ENCODE assay signal across 20 cellular contexts in the genomic region with DNA sequence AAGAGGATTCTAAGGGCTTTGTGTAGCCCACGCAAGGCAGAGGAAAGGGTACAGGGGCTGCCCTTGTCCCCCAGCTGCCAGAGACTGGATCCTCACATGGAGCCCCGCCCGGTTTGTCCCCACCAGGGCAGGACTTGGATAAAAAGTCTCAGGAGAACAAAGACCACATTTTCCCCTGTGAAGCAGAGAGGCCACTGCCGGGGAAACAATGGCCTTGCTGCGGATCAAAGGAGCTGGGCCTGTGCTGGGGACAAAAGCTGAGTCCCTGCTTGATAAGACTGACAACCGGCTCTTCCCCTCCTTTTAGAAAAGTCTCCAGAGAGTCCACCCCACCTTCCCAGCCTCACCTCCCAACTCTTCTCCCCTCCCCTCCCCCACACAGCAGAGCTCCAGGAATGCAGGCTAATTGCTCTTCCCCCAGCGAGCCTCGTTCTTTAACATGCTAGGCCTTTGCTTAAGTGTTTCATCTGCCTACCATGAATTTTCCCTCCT.
DNase-seq lines count a peak whose midpoint lies in the region; ATAC-seq and TF ChIP-seq lines count a peak whose summit lies in the region.
"Had no signal": no experiment of that assay in that cellular context is flagged by ENCODE, and none has a peak within 500 bp of the region (broad histone marks: within the 10 kb centered on the region; RNA-seq: fewer than 3 reads in every experiment).

No MANE protein-coding gene starts in this region.

- no peaks in the 10 kb centered on the region for H3K36me3 Mint-ChIP-seq in progenitor cell of endocrine pancreas (ENCODE audit: insufficient read depth)
- H3K36me3 Mint-ChIP-seq: activated naive CD4-positive, alpha-beta T cell treated with anti-CD3 and anti-CD28 coated beads, Interleukin-2, amount 10 ng/mL, durations not matched to agents 7 days and 5 days; naive thymus-derived CD8-positive, alpha-beta T cell had no signal

- POLR2A ChIA-PET in HEK293 (lab: Yijun Ruan, JAX), result no interaction called here

- intact Hi-C loops in gastrocnemius medialis (cut with DNase I; ENCODE audit: low total_unique reads), result no loop called here

- H3K4me3 Mint-ChIP-seq in progenitor cell of endocrine pancreas (ENCODE audit: low read depth), result no peak overlapping the region
- H3K4me3 Mint-ChIP-seq: activated B cell treated with CpG ODN at 0.5 μM for 24 hours; activated naive CD4-positive, alpha-beta T cell treated with anti-CD3 and anti-CD28 coated beads, Interleukin-2, amount 10 ng/mL, durations not matched to agents 7 days and 5 days; naive thymus-derived CD8-positive, alpha-beta T cell had no signal

- ATAC-seq in GM19397 (IDR thresholded peaks at IDR 0.05; ENCODE audit: unreplicated experiment), result no peak
- no peak for ATAC-seq in gastrocnemius medialis
- no peak for ATAC-seq in SK-N-SH treated with all-trans-retinoic acid at 6 μM for 48 hours
- no peak for ATAC-seq in GM19467 (IDR thresholded peaks at IDR 0.05; ENCODE audit: unreplicated experiment)
- ATAC-seq: naive thymus-derived CD8-positive, alpha-beta T cell had no signal

- H3K27me3 ChIP-seq in gastrocnemius medialis, result no peaks in the 10 kb centered on the region
- H3K27me3 ChIP-seq: breast epithelium, uterus had no signal

- H3K4me1 ChIP-seq in HEK293 (ENCODE audit: control insufficient read depth, insufficient read depth, low read length) (peaks cover 5% of the 10 kb centered on the region; the same call in 1 of the 2 replicates), gastrocnemius medialis (peaks cover 13 to 33% of the 10 kb centered on the region in 2 donors)
- H3K4me1 ChIP-seq: uterus had no signal

- CTCF ChIA-PET in HEK293 (lab: Yijun Ruan, JAX), result no interaction called here

- H3K27ac Mint-ChIP-seq in progenitor cell of endocrine pancreas, result peak overlapping the region; percentile 76
- H3K27ac Mint-ChIP-seq: activated B cell treated with CpG ODN at 0.5 μM for 24 hours; activated naive CD4-positive, alpha-beta T cell treated with anti-CD3 and anti-CD28 coated beads, Interleukin-2, amount 10 ng/mL, durations not matched to agents 7 days and 5 days; naive thymus-derived CD8-positive, alpha-beta T cell had no signal

- H3K9me3 ChIP-seq in HEK293 (ENCODE audit: control insufficient read depth, insufficient read depth, low read depth, low read length), result no peaks in the 10 kb centered on the region
- H3K9me3 ChIP-seq in gastrocnemius medialis, result no peaks in the 10 kb centered on the region
- H3K9me3 ChIP-seq: breast epithelium, uterus had no signal

- H3K36me3 ChIP-seq in HEK293 (ENCODE audit: control insufficient read depth in 2 of 2, insufficient read depth in 1 of 2, low read length in 2 of 2) (no peaks in the 10 kb centered on the region), gastrocnemius medialis (no peaks in the 10 kb centered on the region)
- H3K36me3 ChIP-seq: breast epithelium, uterus had no signal

- H3K27me3 Mint-ChIP-seq in progenitor cell of endocrine pancreas, result peaks cover 4% of the 10 kb centered on the region
- H3K27me3 Mint-ChIP-seq: activated B cell treated with CpG ODN at 0.5 μM for 24 hours; activated naive CD4-positive, alpha-beta T cell treated with anti-CD3 and anti-CD28 coated beads, Interleukin-2, amount 10 ng/mL, durations not matched to agents 7 days and 5 days had no signal

- no peak overlapping the region; the same call in 1 of the 2 replicates for H3K27ac ChIP-seq in HEK293 (ENCODE audit: extremely low read depth, low read depth, low read length)
- H3K27ac ChIP-seq in gastrocnemius medialis, result no peak overlapping the region
- H3K27ac ChIP-seq: breast epithelium, uterus had no signal

- peak; percentile 84 for DNase-seq in ecto neural progenitor cell (ENCODE audit: low spot score)
- DNase-seq in islet precursor cell, result peak; percentile 94
- DNase-seq in progenitor cell of endocrine pancreas (ENCODE audit: low spot score, unreplicated experiment), result no peak
- no peak for DNase-seq in gastrocnemius medialis
- DNase-seq: activated B cell treated with CpG ODN at 0.5 μM for 24 hours; activated naive CD4-positive, alpha-beta T cell treated with anti-CD3 and anti-CD28 coated beads, Interleukin-2, amount 10 ng/mL, durations not matched to agents 7 days and 5 days; DMS 273 treated with DMSO at 0.1 percent for 48 hours; effector memory CD4-positive, alpha-beta T cell; IMR-90; naive thymus-derived CD8-positive, alpha-beta T cell; NCI-H774; RPMI8226; stimulated activated CD4-positive, alpha-beta T cell treated with anti-CD3 and anti-CD28 coated beads, Interleukin-2, amount 100 ng/mL, for 48 hours; stimulated activated CD8-positive, alpha-beta memory T cell treated with anti-CD3 and anti-CD28 coated beads, Interleukin-4, amount 100 ng/mL, for 48 hours; uterus had no signal

- H3K4me3 ChIP-seq in HEK293 (ENCODE audit: low read depth, low read length), result no peak overlapping the region
- no peak overlapping the region for H3K4me3 ChIP-seq in gastrocnemius medialis
- H3K4me3 ChIP-seq: breast epithelium, uterus had no signal

- H3K4me1 Mint-ChIP-seq in progenitor cell of endocrine pancreas (ENCODE audit: low read depth), result peaks cover 62% of the 10 kb centered on the region
- H3K4me1 Mint-ChIP-seq: activated naive CD4-positive, alpha-beta T cell treated with anti-CD3 and anti-CD28 coated beads, Interleukin-2, amount 10 ng/mL, durations not matched to agents 7 days and 5 days had no signal

- no peak for TF ChIP-seq POLR2A in gastrocnemius medialis (IDR thresholded peaks at IDR 0.05)

- in situ Hi-C loops in gastrocnemius medialis (cut with MboI; ENCODE audit: low sequenced_read_pairs in 4 of 4), result no loop called here

- no peaks in the 10 kb centered on the region for H3K9me3 Mint-ChIP-seq in progenitor cell of endocrine pancreas (ENCODE audit: low read depth)
- H3K9me3 Mint-ChIP-seq: activated B cell treated with CpG ODN at 0.5 μM for 24 hours; activated naive CD4-positive, alpha-beta T cell treated with anti-CD3 and anti-CD28 coated beads, Interleukin-2, amount 10 ng/mL, durations not matched to agents 7 days and 5 days; naive thymus-derived CD8-positive, alpha-beta T cell had no signal

- TF ChIP-seq CTCF in HEK293 (tag by site-specific recombination; IDR thresholded peaks at IDR 0.05) (no peak), progenitor cell of endocrine pancreas (IDR thresholded peaks at IDR 0.05; ENCODE audit: unreplicated experiment) (no peak), gastrocnemius medialis (IDR thresholded peaks at IDR 0.05 in 4 of 5, conservative IDR thresholded peaks at IDR 0.05 in 1 of 5) (no peak)

TF ChIP-seq in HEK293, 187 proteins besides CTCF, POLR2A, EP300 and RAD21 (continues in another document):
- TF ChIP-seq ZNF221 (tag by site-specific recombination; IDR thresholded peaks at IDR 0.05; ENCODE audit: borderline replicate concordance), result no peak
- no peak for TF ChIP-seq PRDM1 (tag by site-specific recombination; IDR thresholded peaks at IDR 0.05)
- no peak for TF ChIP-seq ZNF785 (tag by site-specific recombination; IDR thresholded peaks at IDR 0.05)
- TF ChIP-seq ZNF600 (tag by site-specific recombination; IDR thresholded peaks at IDR 0.05), result peak; percentile 51; the same call in 1 of the 2 replicates

TF ChIP-seq in SK-N-SH treated with all-trans-retinoic acid at 6 μM for 48 hours, 23 proteins besides CTCF, POLR2A, EP300 and RAD21 (continues in another document):
- TF ChIP-seq ISL1 (CRISPR knock-in tag; IDR thresholded peaks at IDR 0.05) (no peak), OSR1 (CRISPR knock-in tag; IDR thresholded peaks at IDR 0.05) (no peak), SNAI2 (CRISPR knock-in tag; IDR thresholded peaks at IDR 0.05) (no peak), PPARA (CRISPR knock-in tag; IDR thresholded peaks at IDR 0.05; ENCODE audit: borderline replicate concordance) (no peak), ZC3H10 (CRISPR knock-in tag; IDR thresholded peaks at IDR 0.05) (no peak), ESRRG (CRISPR knock-in tag; IDR thresholded peaks at IDR 0.05) (no peak), TSHZ2 (CRISPR knock-in tag; IDR thresholded peaks at IDR 0.05) (no peak), BACH2 (CRISPR knock-in tag; IDR thresholded peaks at IDR 0.05; ENCODE audit: borderline replicate concordance) (no peak)
- TF ChIP-seq, protein P1, sequence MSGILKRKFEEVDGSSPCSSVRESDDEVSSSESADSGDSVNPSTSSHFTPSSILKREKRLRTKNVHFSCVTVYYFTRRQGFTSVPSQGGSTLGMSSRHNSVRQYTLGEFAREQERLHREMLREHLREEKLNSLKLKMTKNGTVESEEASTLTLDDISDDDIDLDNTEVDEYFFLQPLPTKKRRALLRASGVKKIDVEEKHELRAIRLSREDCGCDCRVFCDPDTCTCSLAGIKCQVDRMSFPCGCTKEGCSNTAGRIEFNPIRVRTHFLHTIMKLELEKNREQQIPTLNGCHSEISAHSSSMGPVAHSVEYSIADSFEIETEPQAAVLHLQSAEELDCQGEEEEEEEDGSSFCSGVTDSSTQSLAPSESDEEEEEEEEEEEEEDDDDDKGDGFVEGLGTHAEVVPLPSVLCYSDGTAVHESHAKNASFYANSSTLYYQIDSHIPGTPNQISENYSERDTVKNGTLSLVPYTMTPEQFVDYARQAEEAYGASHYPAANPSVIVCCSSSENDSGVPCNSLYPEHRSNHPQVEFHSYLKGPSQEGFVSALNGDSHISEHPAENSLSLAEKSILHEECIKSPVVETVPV (CRISPR knock-in tag; IDR thresholded peaks at IDR 0.05), result no peak

Comparison
In these comparisons a context has a peak if more than half of its experiments do, and no peak if none do; other contexts are left out.
1. DNase-seq: peak in ecto neural progenitor cell (single experiment) and islet precursor cell (single experiment); none in progenitor cell of endocrine pancreas (single experiment) and gastrocnemius medialis (0 of 2).